Comparison of ENCODE assay signal across 8 cellular contexts in the genomic region with DNA sequence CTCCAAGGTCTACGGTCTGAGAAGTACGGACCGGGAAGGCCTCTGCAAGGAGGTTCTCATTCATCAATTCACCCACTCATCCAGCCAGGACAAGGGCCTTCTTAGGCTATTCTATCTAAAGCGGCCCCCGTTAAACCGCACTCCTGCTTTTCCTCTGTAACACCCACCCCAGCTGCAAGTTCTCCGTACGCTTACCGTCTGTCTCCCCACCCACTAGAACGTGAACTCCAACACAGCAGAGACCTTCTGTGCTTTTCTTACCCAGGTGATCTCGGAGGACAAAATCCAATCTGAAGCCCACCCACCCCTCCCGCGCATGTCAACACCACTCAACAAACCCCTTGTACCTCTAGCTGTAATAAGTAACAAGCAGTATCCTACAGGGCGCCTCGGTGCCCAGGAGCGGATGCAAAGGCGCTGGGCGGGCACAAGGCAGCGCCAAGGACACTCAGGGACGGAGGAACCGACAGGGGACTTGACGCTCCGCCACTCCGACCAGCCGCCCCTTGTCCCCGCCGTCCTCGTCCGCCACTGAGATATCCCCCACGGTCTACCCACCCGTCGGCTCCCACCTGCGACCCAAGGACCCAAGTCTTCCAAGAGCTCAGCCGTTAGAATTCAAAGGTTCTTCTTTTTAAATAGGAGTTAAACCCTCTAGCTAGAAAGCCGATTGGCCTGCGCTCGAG. TPM values are rescaled to one million over a fixed set of nuclear protein-coding genes. Genes with fewer than 3 reads are reported as not detected.
DNase-seq lines count a peak whose midpoint lies in the region; ATAC-seq, FAIRE-seq and TF ChIP-seq lines count a peak whose summit lies in the region.

A gene (minus strand): TSS at position 620 of the 686 bp plus-strand sequence. CDS start 4,018 bp downstream, outside the sequence.

- CTCF ChIA-PET in activated CD8-positive, alpha-beta memory T cell treated with anti-CD3 and anti-CD28 coated beads for 36 hours (lab: Charles Lee), result interaction anchor here (1.1 to 1.2 kb wide), 3 partner anchors 32 to 101 kb away, joined by 3 to 4 read pairs (median 3); a partner anchor contains a TSS

- H3K4me1 ChIP-seq in RWPE2 (ENCODE audit: insufficient read depth, poor library complexity, severe bottlenecking) (peaks cover 13% of the 10 kb centered on the region), osteoblast (ENCODE audit: insufficient read depth, low read length) (peaks cover 18% of the 10 kb centered on the region)

- no peak for DNase-seq in activated CD8-positive, alpha-beta memory T cell treated with anti-CD3 and anti-CD28 coated beads, Interleukin-2, amount 50 U/mL, for 48 hours
- DNase-seq in RWPE2 (ENCODE audit: low spot score) (peak; percentile 81), osteoblast (ENCODE audit: insufficient read length, low spot score, missing footprints) (peak; percentile 74), epidermal melanocyte (ENCODE audit: insufficient read length, low spot score) (no peak), GM19239 (ENCODE audit: insufficient read length, low spot score) (no peak)

- H3K27me3 ChIP-seq in RWPE2 (ENCODE audit: insufficient read depth, poor library complexity, severe bottlenecking), result no peaks in the 10 kb centered on the region
- no peaks in the 10 kb centered on the region for H3K27me3 ChIP-seq in osteoblast (ENCODE audit: insufficient read depth, low read length)

- H3K4me3 ChIP-seq in RWPE2 (ENCODE audit: severe bottlenecking), result peak within 1 kb of the TSS; percentile 69
- H3K4me3 ChIP-seq in osteoblast (ENCODE audit: insufficient read depth, low read length), result peak within 1 kb of the TSS; percentile 95

- H2AFZ ChIP-seq in osteoblast (ENCODE audit: low read length), result peak within 1 kb of the TSS; percentile 92

- no peaks in the 10 kb centered on the region for H4K20me1 ChIP-seq in osteoblast (ENCODE audit: insufficient read depth, low read length)

- POLR2A ChIA-PET in activated CD8-positive, alpha-beta memory T cell treated with anti-CD3 and anti-CD28 coated beads for 36 hours (lab: Charles Lee), result interaction anchor here (0.6 to 1.7 kb wide), 4 partner anchors 22 to 166 kb away, joined by 3 to 7 read pairs (median 4); a partner anchor contains a TSS

- peak; percentile 28 for ATAC-seq in HG02840 (IDR thresholded peaks at IDR 0.05; ENCODE audit: low FRiP score, unreplicated experiment)
- peak; percentile 44 for ATAC-seq in RWPE2 (ENCODE audit: low read depth)
- ATAC-seq in esophagus mucosa, result peak; percentile 44

- H3K9me3 ChIP-seq in RWPE2 (ENCODE audit: severe bottlenecking) (no peaks in the 10 kb centered on the region), osteoblast (ENCODE audit: low read depth, low read length) (no peaks in the 10 kb centered on the region)

- H3K4me2 ChIP-seq in osteoblast (ENCODE audit: insufficient read depth, low read length), result peak within 1 kb of the TSS; percentile 92

- no peak for FAIRE-seq in GM19239 (lab: Jason Lieb, UNC)

- peaks cover 73% of the 10 kb centered on the region for H3K36me3 ChIP-seq in RWPE2 (ENCODE audit: low read depth)
- peaks cover 37% of the 10 kb centered on the region for H3K36me3 ChIP-seq in osteoblast (ENCODE audit: insufficient read depth, low read length)

- peak within 1 kb of the TSS; percentile 87 for H3K27ac ChIP-seq in RWPE2 (ENCODE audit: poor library complexity, severe bottlenecking)
- peak within 1 kb of the TSS; percentile 79 for H3K27ac ChIP-seq in osteoblast (ENCODE audit: low read depth, low read length)

- no peak for TF ChIP-seq CTCF in RWPE2 (IDR thresholded peaks at IDR 0.05; ENCODE audit: poor library complexity, severe bottlenecking)
- no peak for TF ChIP-seq CTCF in osteoblast (IDR thresholded peaks at IDR 0.05; ENCODE audit: extremely low read depth, low read depth, low read length)

- H3K79me2 ChIP-seq in osteoblast (ENCODE audit: insufficient read depth, low read length), result peaks cover 77% of the 10 kb centered on the region

RNA-seq across cellular contexts. Expression of the gene that starts here (rescaled TPM):
- total RNA-seq in activated CD8-positive, alpha-beta memory T cell treated with anti-CD3 and anti-CD28 coated beads for 36 hours, result 10 to 100 TPM; 64.5 to 69.2 TPM
- 14.5 TPM for total RNA-seq in esophagus mucosa
- 4.7 and 8.0 TPM in 2 replicates for total RNA-seq in osteoblast

Comparison
In these comparisons a context has a peak if more than half of its experiments do, and no peak if none do; other contexts are left out.
1. DNase-seq: peak in RWPE2 (single experiment) and osteoblast (single experiment); none in activated CD8-positive, alpha-beta memory T cell treated with anti-CD3 and anti-CD28 coated beads, Interleukin-2, amount 50 U/mL, for 48 hours (single experiment), epidermal melanocyte (single experiment) and GM19239 (single experiment).
2. Peak in every context shown above with its lines, with median percentiles within 50 percentile points of each other: ATAC-seq.